Comparison of ENCODE assay signal across 30 cellular contexts in the genomic region with DNA sequence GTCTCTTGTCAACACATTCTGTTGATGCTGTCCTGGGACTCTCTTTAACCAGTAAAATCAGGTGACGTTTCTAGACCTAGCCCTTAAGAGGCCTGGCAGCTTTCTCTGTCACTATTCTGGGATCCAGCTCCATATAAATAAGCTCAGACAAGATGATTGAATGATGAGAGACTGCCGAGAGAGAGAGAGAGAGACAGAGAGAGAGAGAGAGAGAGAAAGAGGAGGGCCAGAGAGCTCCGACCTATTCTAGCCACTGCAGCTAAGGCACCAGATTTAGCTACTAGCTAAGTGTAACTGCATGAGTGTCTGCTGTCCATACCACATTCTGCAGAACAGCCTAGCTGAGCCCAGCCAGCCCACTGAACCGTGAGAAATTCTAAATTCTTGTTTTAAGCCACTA. TPM values are rescaled to one million over a fixed set of nuclear protein-coding genes. Genes with fewer than 3 reads are reported as not detected.
"Had no signal": no experiment of that assay in that cellular context is flagged by ENCODE, and none has a peak within 500 bp of the region (broad histone marks: within the 10 kb centered on the region; RNA-seq: fewer than 3 reads in every experiment).

No MANE protein-coding gene starts in this region.

- H3K4me3 ChIP-seq: SJSA1 had no signal

- H3K4me1 ChIP-seq: SJSA1 had no signal

- H3K27ac ChIP-seq: SJSA1 had no signal

- H3K9me3 ChIP-seq: SJSA1 had no signal

- ATAC-seq: activated CD8-positive, alpha-beta memory T cell treated with anti-CD3 and anti-CD28 coated beads, Interleukin-2, amount 10 ng/mL, durations not matched to agents 7 days and 5 days; activated naive CD4-positive, alpha-beta T cell treated with anti-CD3 and anti-CD28 coated beads, Interleukin-2, amount 50 U/mL, for 72 hours; activated naive CD8-positive, alpha-beta T cell treated with anti-CD3 and anti-CD28 coated beads, Interleukin-2, amount 50 U/mL, for 24 hours; Panc1; SK-N-SH treated with all-trans-retinoic acid at 6 μM for 48 hours; WTC11 had no signal

- DNase-seq: activated CD4-positive, alpha-beta T cell treated with anti-CD3 and anti-CD28 coated beads for 1 hour; activated CD4-positive, alpha-beta T cell treated with anti-CD3 and anti-CD28 coated beads, Interleukin-2, amount 10 ng/mL, durations not matched to agents 24 days and 14 days; activated CD4-positive, alpha-beta T cell treated with anti-CD3 and anti-CD28 coated beads, Interleukin-2, amount 50 U/mL, for 48 hours; activated CD8-positive, alpha-beta memory T cell treated with anti-CD3 and anti-CD28 coated beads, Interleukin-2, amount 10 ng/mL, durations not matched to agents 7 days and 5 days; activated effector memory CD4-positive, alpha-beta T cell treated with anti-CD3 and anti-CD28 coated beads, Interleukin-2, amount 50 U/mL, for 16 hours; activated naive CD4-positive, alpha-beta T cell treated with Interleukin-2 at 50 U/mL for 16 hours; activated naive CD8-positive, alpha-beta T cell treated with anti-CD3 and anti-CD28 coated beads, Interleukin-2, amount 50 U/mL, for 24 hours; activated T-cell treated with anti-CD3 and anti-CD28 coated beads, Interleukin-2, amount 50 U/mL, for 24 hours; amniotic stem cell; IMR-90; Kasumi-1; KBM-7; NCI-H1694; NCI-H2029 treated with DMSO at 0.1 percent for 48 hours; NCI-H345; NCI-H510A; NCI-H526 treated with DMSO at 0.1 percent for 48 hours; NCI-H82; NK-92 treated with Interleukin-12 subunit alpha and Interleukin-12 subunit beta, amount 100 ng/mL, for 24 hours; OCI-M1; RPMI8226; SHP77; SW 1271 had no signal

- H3K36me3 ChIP-seq: SJSA1 had no signal

RNA-seq across cellular contexts. Expression of a gene that starts 36.1 kb away (rescaled TPM):
- total RNA-seq: activated CD4-positive, alpha-beta T cell treated with anti-CD3 and anti-CD28 coated beads, Interleukin-2, amount 10 ng/mL, durations not matched to agents 24 days and 14 days; activated CD8-positive, alpha-beta memory T cell treated with anti-CD3 and anti-CD28 coated beads, Interleukin-2, amount 10 ng/mL, durations not matched to agents 7 days and 5 days; activated naive CD4-positive, alpha-beta T cell treated with anti-CD3 and anti-CD28 coated beads, Interleukin-2, amount 50 U/mL, for 72 hours; astrocyte; IMR-90; SJSA1; T-helper 1 cell treated with Interleukin-12 subunit alpha and Interleukin-12 subunit beta and Interleukin-4 antibody, amounts not matched to agents 30 ng/mL and 1 ng/mL, for 36 hours had no signal
- polyA plus RNA-seq: IMR-90 had no signal
